Comparison of ENCODE assay signal across 24 cellular contexts in the genomic region with DNA sequence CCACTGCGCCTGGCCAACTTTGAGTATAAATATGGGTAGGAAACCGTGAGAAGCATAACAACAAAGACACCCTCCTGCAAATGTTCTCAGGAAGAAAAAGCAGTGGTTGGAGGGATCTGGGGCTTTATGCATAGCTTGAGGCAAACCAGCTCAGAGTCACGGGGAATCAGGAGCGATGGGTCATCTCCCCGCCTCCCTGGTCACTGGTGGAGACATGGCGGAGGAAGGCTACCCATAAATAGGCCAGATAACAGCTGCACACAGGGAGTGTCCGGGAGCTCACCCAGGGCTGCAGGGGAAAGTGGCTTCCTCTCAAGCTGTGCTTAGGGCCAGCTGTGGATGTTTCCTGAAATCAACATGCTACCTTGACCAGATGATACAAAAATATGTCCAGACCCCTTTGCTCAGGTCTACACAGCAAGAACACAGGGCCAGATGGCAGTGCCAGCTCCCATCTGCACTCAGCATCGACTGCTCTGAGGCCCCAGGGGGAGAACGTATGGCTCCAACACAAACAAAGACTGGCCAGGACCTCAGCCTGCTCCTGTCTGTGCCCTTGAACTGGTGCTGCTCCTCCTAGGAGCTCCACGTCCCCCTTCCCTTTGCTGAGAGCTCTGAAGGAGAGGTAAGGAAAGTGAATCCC. TPM values are rescaled to one million over a fixed set of nuclear protein-coding genes. Genes with fewer than 3 reads are reported as not detected.
DNase-seq lines count a peak whose midpoint lies in the region; ATAC-seq, FAIRE-seq and TF ChIP-seq lines count a peak whose summit lies in the region.
"Had no signal": no experiment of that assay in that cellular context is flagged by ENCODE, and none has a peak within 500 bp of the region (broad histone marks: within the 10 kb centered on the region; RNA-seq: fewer than 3 reads in every experiment).

No MANE protein-coding gene starts in this region.

- no peak for TF ChIP-seq POLR2A in H54 (IDR thresholded peaks at IDR 0.05; ENCODE audit: low read depth, low read length)

- H3K27ac Mint-ChIP-seq in activated CD4-positive, alpha-beta T cell treated with anti-CD3 and anti-CD28 coated beads, Interleukin-2, amount 10 ng/mL, durations not matched to agents 24 days and 14 days: no peak overlapping the region
- H3K27ac Mint-ChIP-seq: CD4-positive, CD25-positive, alpha-beta regulatory T cell; type B pancreatic cell had no signal

- no peak overlapping the region for H3K4me3 Mint-ChIP-seq in activated CD4-positive, alpha-beta T cell treated with anti-CD3 and anti-CD28 coated beads, Interleukin-2, amount 10 ng/mL, durations not matched to agents 24 days and 14 days
- H3K4me3 Mint-ChIP-seq: CD4-positive, CD25-positive, alpha-beta regulatory T cell; type B pancreatic cell had no signal

- intact Hi-C loops in activated CD4-positive, alpha-beta T cell treated with anti-CD3 and anti-CD28 coated beads, Interleukin-2, amount 10 ng/mL, durations not matched to agents 24 days and 14 days (cut with micrococcal nuclease): loop anchor here (5.0 kb wide), 1 partner anchor 827 kb away; no protein-coding TSS in a partner anchor

- H3K9me3 ChIP-seq in BLaER1 treated with 17β-estradiol and CSF1 and Interleukin-3, amounts not matched to agents 10 nM and 100 nM (replicated peaks in 1 of 11): peaks cover 22 to 39% (median 33%) of the 10 kb centered on the region in 11 experiments
- H3K9me3 ChIP-seq: adrenal gland, MG63 had no signal

- H3K9ac ChIP-seq in BLaER1 treated with 17β-estradiol and CSF1 and Interleukin-3, amounts not matched to agents 10 nM and 100 nM: peak overlapping the region in 3 of 11 experiments; percentile 24 to 30 (median 27); a peak in 5 of 22 replicates

- no peaks in the 10 kb centered on the region for H3K27me3 Mint-ChIP-seq in activated CD4-positive, alpha-beta T cell treated with anti-CD3 and anti-CD28 coated beads, Interleukin-2, amount 10 ng/mL, durations not matched to agents 24 days and 14 days

- H3K36me3 Mint-ChIP-seq in activated CD4-positive, alpha-beta T cell treated with anti-CD3 and anti-CD28 coated beads, Interleukin-2, amount 10 ng/mL, durations not matched to agents 24 days and 14 days (ENCODE audit: low read depth): no peaks in the 10 kb centered on the region
- H3K36me3 Mint-ChIP-seq: type B pancreatic cell had no signal

- H3K9me3 Mint-ChIP-seq in activated CD4-positive, alpha-beta T cell treated with anti-CD3 and anti-CD28 coated beads, Interleukin-2, amount 10 ng/mL, durations not matched to agents 24 days and 14 days: peaks cover 4% of the 10 kb centered on the region
- H3K9me3 Mint-ChIP-seq: type B pancreatic cell had no signal

- H3K4me2 ChIP-seq in BLaER1 treated with 17β-estradiol and CSF1 and Interleukin-3, amounts not matched to agents 10 nM and 100 nM: peak overlapping the region; percentile 25 to 80 (median 65); a peak in 21 of 22 replicates

- 0 out of 22 replicates have a peak overlapping the region, but pooled peaks of 4 of the 11 experiments have one; percentile 1 to 23 (median 12) for H3K27ac ChIP-seq in BLaER1 treated with 17β-estradiol and CSF1 and Interleukin-3, amounts not matched to agents 10 nM and 100 nM
- H3K27ac ChIP-seq: adrenal gland, cardiac muscle cell had no signal

- H3K4me1 ChIP-seq in BLaER1 treated with 17β-estradiol and CSF1 and Interleukin-3, amounts not matched to agents 10 nM and 100 nM: peaks cover 29 to 57% (median 52%) of the 10 kb centered on the region in 10 experiments

- FAIRE-seq in H54 (lab: Jason Lieb, UNC): no peak
- FAIRE-seq: TTC549 had no signal

- peaks cover 0 to 10% (median 0%) of the 10 kb centered on the region in 11 experiments; a peak in 1 of 22 replicates for H3K27me3 ChIP-seq in BLaER1 treated with 17β-estradiol and CSF1 and Interleukin-3, amounts not matched to agents 10 nM and 100 nM
- H3K27me3 ChIP-seq: adrenal gland, cardiac muscle cell, MG63 had no signal

- H4K20me1 ChIP-seq in BLaER1 treated with 17β-estradiol and CSF1 and Interleukin-3, amounts not matched to agents 10 nM and 100 nM: peaks cover 0 to 15% (median 6%) of the 10 kb centered on the region in 11 experiments; a peak in 8 of 22 replicates

- no peak for ATAC-seq in HG03565 (IDR thresholded peaks at IDR 0.05; ENCODE audit: unreplicated experiment)
- ATAC-seq: stimulated activated naive CD8-positive, alpha-beta T cell treated with anti-CD3 and anti-CD28 coated beads, Interleukin-15, Interleukin-2, amounts not matched to agents 100 U/mL and 50 U/mL, for 24 hours had no signal

- H3K4me1 Mint-ChIP-seq in activated CD4-positive, alpha-beta T cell treated with anti-CD3 and anti-CD28 coated beads, Interleukin-2, amount 10 ng/mL, durations not matched to agents 24 days and 14 days: peaks cover 3% of the 10 kb centered on the region
- H3K4me1 Mint-ChIP-seq: CD4-positive, CD25-positive, alpha-beta regulatory T cell had no signal

- DNase-seq in NCI-H2171 treated with DMSO at 0.1 percent for 48 hours (lab: John Stamatoyannopoulos, UW) (peak; percentile 95), choroid plexus epithelial cell (ENCODE audit: low read depth) (peak; percentile 61), myocyte (ENCODE audit: low read depth) (peak; percentile 97), iPS-NIHi11 (ENCODE audit: low spot score) (no peak), H54 (ENCODE audit: insufficient read length, low spot score) (no peak)
- DNase-seq in activated CD4-positive, alpha-beta T cell treated with anti-CD3 and anti-CD28 coated beads, Interleukin-2, amount 10 ng/mL, durations not matched to agents 24 days and 14 days: no peak
- DNase-seq: ACHN; activated CD4-positive, alpha-beta T cell treated with anti-CD3 and anti-CD28 coated beads for 4 hours; activated CD8-positive, alpha-beta memory T cell treated with anti-CD3 and anti-CD28 coated beads, Interleukin-2, amount 50 U/mL, for 4 hours; activated gamma-delta T cell; adrenal gland; CD4-positive, CD25-positive, alpha-beta regulatory T cell; DMS53; islet precursor cell; MG63; NCI-H2029; NCI-H526 treated with DMSO at 0.1 percent for 48 hours; stimulated activated naive CD8-positive, alpha-beta T cell treated with anti-CD3 and anti-CD28 coated beads, Interleukin-15, Interleukin-2, amounts not matched to agents 100 U/mL and 50 U/mL, for 24 hours; SW 1271 had no signal

- no peaks in the 10 kb centered on the region for H3K36me3 ChIP-seq in BLaER1 treated with 17β-estradiol and CSF1 and Interleukin-3, amounts not matched to agents 10 nM and 100 nM
- H3K36me3 ChIP-seq: adrenal gland, cardiac muscle cell, MG63 had no signal

- no peak for TF ChIP-seq CTCF in choroid plexus epithelial cell (conservative IDR thresholded peaks at IDR 0.05; ENCODE audit: low read depth, low read length)

- no peak overlapping the region for H3K4me3 ChIP-seq in BLaER1 treated with 17β-estradiol and CSF1 and Interleukin-3, amounts not matched to agents 10 nM and 100 nM
- H3K4me3 ChIP-seq in choroid plexus epithelial cell (ENCODE audit: low read depth, low read length): no peak overlapping the region
- H3K4me3 ChIP-seq: adrenal gland, cardiac muscle cell, MG63 had no signal

RNA-seq across cellular contexts. Expression of a gene that starts 27.1 kb away (rescaled TPM):
- total RNA-seq in myocyte: 17.4 and 25.2 TPM in 2 replicates
- 37.4 TPM for polyA plus RNA-seq in myocyte (2012)
- 69.3 and 85.6 TPM in 2 replicates for total RNA-seq in activated CD4-positive, alpha-beta T cell treated with anti-CD3 and anti-CD28 coated beads, Interleukin-2, amount 10 ng/mL, durations not matched to agents 24 days and 14 days

RNA-seq across cellular contexts. Expression of a gene that starts 33.9 kb away (rescaled TPM):
- 277 and 351 TPM in 2 replicates for total RNA-seq in myocyte
- 1,339 TPM for polyA plus RNA-seq in myocyte (2012)
- 3,899 and 3,999 TPM in 2 replicates for total RNA-seq in activated CD4-positive, alpha-beta T cell treated with anti-CD3 and anti-CD28 coated beads, Interleukin-2, amount 10 ng/mL, durations not matched to agents 24 days and 14 days

Comparison
In these comparisons a context has a peak if more than half of its experiments do, and no peak if none do; other contexts are left out.
1. DNase-seq: peak in NCI-H2171 treated with DMSO at 0.1 percent for 48 hours (single experiment), choroid plexus epithelial cell (single experiment) and myocyte (single experiment); none in iPS-NIHi11 (single experiment), activated CD4-positive, alpha-beta T cell treated with anti-CD3 and anti-CD28 coated beads, Interleukin-2, amount 10 ng/mL, durations not matched to agents 24 days and 14 days (single experiment) and H54 (single experiment).
2. RNA of a gene that starts 33.9 kb away (total RNA-seq): 3,899 to 3,999 TPM in activated CD4-positive, alpha-beta T cell treated with anti-CD3 and anti-CD28 coated beads, Interleukin-2, amount 10 ng/mL, durations not matched to agents 24 days and 14 days; 277 to 351 TPM in myocyte; every median in the first group is over 10 times any median in the second.